Comparison of ENCODE assay signal across 10 cellular contexts in genomic region chr6:35363293-35363750, GRCh38. TPM values are rescaled to one million over a fixed set of nuclear protein-coding genes. Genes with fewer than 3 reads are reported as not detected.
A peak's percentile ranks its signal among the peaks of the same experiment; 100 is the strongest.
DNase-seq lines count a peak whose midpoint lies in the region; ATAC-seq and TF ChIP-seq lines count a peak whose summit lies in the region.
"Had no signal": no experiment of that assay in that cellular context is flagged by ENCODE, and none has a peak within 500 bp of the region (broad histone marks: within the 10 kb centered on the region; RNA-seq: fewer than 3 reads in every experiment).

No MANE protein-coding gene starts in this region.

- H4K20me1 ChIP-seq in SK-N-SH (ENCODE audit: insufficient read depth): no peaks in the 10 kb centered on the region; the same call in 1 of the 2 replicates

- ATAC-seq in heart right ventricle (peak in 7 of 8 donors; percentile 20 to 77 (median 60)), GM19395 (IDR thresholded peaks at IDR 0.05; ENCODE audit: unreplicated experiment) (no peak), GM18517 (IDR thresholded peaks at IDR 0.05; ENCODE audit: unreplicated experiment) (no peak)
- ATAC-seq in stimulated activated memory B cell treated with anti-CD40 and anti-IgM and Interleukin-4, amounts not matched to agents 10 μg/mL and 1 μg/mL and 100 μg/mL, for 72 hours: no peak
- ATAC-seq: body of pancreas had no signal

- CTCF ChIA-PET in SK-N-SH (lab: Yijun Ruan, JAX): interaction anchor here (0.6 to 1.2 kb wide), 4 partner anchors 22 to 89 kb away, joined by 3 to 6 read pairs (median 4); partner anchors contain the start of gene FANCE

- no peak overlapping the region for H2AFZ ChIP-seq in SK-N-SH (ENCODE audit: low read depth)

- H3K36me3 ChIP-seq in SK-N-SH (replicated peaks in 1 of 2; ENCODE audit: control insufficient read depth in 1 of 2, insufficient read depth in 2 of 2, low read length in 1 of 2): no peaks in the 10 kb centered on the region
- peaks cover 0 to 9% (median 0%) of the 10 kb centered on the region in 9 donors for H3K36me3 ChIP-seq in heart right ventricle
- H3K36me3 ChIP-seq: uterus had no signal

- TF ChIP-seq CTCF in SK-N-SH (IDR thresholded peaks at IDR 0.05) (no peak), heart right ventricle (IDR thresholded peaks at IDR 0.05) (no peak)

- no peak overlapping the region for H3K4me3 Mint-ChIP-seq in stimulated activated memory B cell treated with anti-CD40 and anti-IgM and Interleukin-4, amounts not matched to agents 10 μg/mL and 1 μg/mL and 100 μg/mL, for 72 hours
- H3K4me3 Mint-ChIP-seq in activated T-helper 2 cell treated with anti-CD3 and anti-CD28 coated beads, Interferon-gamma antibody, Interleukin-2, Interleukin-4, amounts not matched to agents 10 μg/mL and 5 μg/mL and 100 μg/mL, durations not matched to agents 14 hours and 24 hours and 36 hours (ENCODE audit: low read depth): no peak overlapping the region

- peaks cover 3% of the 10 kb centered on the region for H3F3A ChIP-seq in SK-N-SH (replicated peaks; ENCODE audit: insufficient read depth)

- 0 out of 2 replicates have a peak, but pooled peaks have one; percentile 1 for TF ChIP-seq RAD21 in SK-N-SH (IDR thresholded peaks at IDR 0.05; ENCODE audit: low read length)

- peak overlapping the region in 1 of 2 experiments; percentile 51; a peak in 1 of 4 replicates for H3K27ac ChIP-seq in SK-N-SH (ENCODE audit: low read depth in 2 of 2, low read length in 1 of 2)
- peak overlapping the region in 9 of 10 donors; percentile 25 to 80 (median 60) for H3K27ac ChIP-seq in heart right ventricle
- H3K27ac ChIP-seq: body of pancreas, uterus had no signal

- no peaks in the 10 kb centered on the region for H3K27me3 Mint-ChIP-seq in stimulated activated memory B cell treated with anti-CD40 and anti-IgM and Interleukin-4, amounts not matched to agents 10 μg/mL and 1 μg/mL and 100 μg/mL, for 72 hours
- no peaks in the 10 kb centered on the region for H3K27me3 Mint-ChIP-seq in activated T-helper 2 cell treated with anti-CD3 and anti-CD28 coated beads, Interferon-gamma antibody, Interleukin-2, Interleukin-4, amounts not matched to agents 10 μg/mL and 5 μg/mL and 100 μg/mL, durations not matched to agents 14 hours and 24 hours and 36 hours (ENCODE audit: low read depth)

- H3K9me2 ChIP-seq in SK-N-SH: no peaks in the 10 kb centered on the region

- intact Hi-C loops in heart right ventricle (cut with DNase I): no loop called here
- intact Hi-C loops in activated T-helper 2 cell treated with anti-CD3 and anti-CD28 coated beads, Interferon-gamma antibody, Interleukin-2, Interleukin-4, amounts not matched to agents 10 μg/mL and 5 μg/mL and 100 μg/mL, durations not matched to agents 14 hours and 24 hours and 36 hours (cut with micrococcal nuclease): no loop called here

- H3K9ac ChIP-seq in SK-N-SH: no peak overlapping the region

- peaks cover 41% of the 10 kb centered on the region for H3K79me2 ChIP-seq in SK-N-SH (ENCODE audit: insufficient read depth)

- H3K36me3 Mint-ChIP-seq in stimulated activated memory B cell treated with anti-CD40 and anti-IgM and Interleukin-4, amounts not matched to agents 10 μg/mL and 1 μg/mL and 100 μg/mL, for 72 hours: peaks cover 26% of the 10 kb centered on the region
- H3K36me3 Mint-ChIP-seq in activated T-helper 2 cell treated with anti-CD3 and anti-CD28 coated beads, Interferon-gamma antibody, Interleukin-2, Interleukin-4, amounts not matched to agents 10 μg/mL and 5 μg/mL and 100 μg/mL, durations not matched to agents 14 hours and 24 hours and 36 hours (ENCODE audit: low read depth): peaks cover 28% of the 10 kb centered on the region

- no peak for TF ChIP-seq EP300 in SK-N-SH (IDR thresholded peaks at IDR 0.05; ENCODE audit: borderline replicate concordance in 1 of 2, low read depth in 1 of 2, low read length in 1 of 2)

- DNase-seq in NCI-H82 (lab: John Stamatoyannopoulos, UW) (peak; percentile 46), NCI-H82 treated with DMSO at 0.1 percent for 48 hours (lab: John Stamatoyannopoulos, UW; ENCODE audit: unreplicated experiment) (no peak), SK-N-SH (peak; percentile 68), heart right ventricle (peak in 1 of 2 donors; percentile 44)
- no peak for DNase-seq in activated T-helper 2 cell treated with anti-CD3 and anti-CD28 coated beads, Interferon-gamma antibody, Interleukin-2, Interleukin-4, amounts not matched to agents 10 μg/mL and 5 μg/mL and 100 μg/mL, durations not matched to agents 14 hours and 24 hours and 36 hours (ENCODE audit: low spot score)
- DNase-seq: uterus had no signal

- H3K4me1 Mint-ChIP-seq in stimulated activated memory B cell treated with anti-CD40 and anti-IgM and Interleukin-4, amounts not matched to agents 10 μg/mL and 1 μg/mL and 100 μg/mL, for 72 hours: peaks cover 71% of the 10 kb centered on the region
- peaks cover 24% of the 10 kb centered on the region for H3K4me1 Mint-ChIP-seq in activated T-helper 2 cell treated with anti-CD3 and anti-CD28 coated beads, Interferon-gamma antibody, Interleukin-2, Interleukin-4, amounts not matched to agents 10 μg/mL and 5 μg/mL and 100 μg/mL, durations not matched to agents 14 hours and 24 hours and 36 hours (ENCODE audit: low read depth)

- peaks cover 20 to 43% of the 10 kb centered on the region in 2 experiments; a peak in 2 of 4 replicates for H3K4me1 ChIP-seq in SK-N-SH (ENCODE audit: control insufficient read depth in 1 of 2, insufficient read depth in 2 of 2, low read depth in 1 of 2, low read length in 1 of 2)
- H3K4me1 ChIP-seq in heart right ventricle: peaks cover 14 to 65% (median 52%) of the 10 kb centered on the region in 9 donors
- H3K4me1 ChIP-seq: uterus had no signal

- H3K4me3 ChIP-seq in SK-N-SH (ENCODE audit: low read depth in 2 of 2, low read length in 1 of 2) (no peak overlapping the region), heart right ventricle (no peak overlapping the region)
- H3K4me3 ChIP-seq: body of pancreas, uterus had no signal

- POLR2A ChIA-PET in SK-N-SH (lab: Yijun Ruan, JAX): no interaction called here

- no peak overlapping the region for H3K4me2 ChIP-seq in SK-N-SH

- no peaks in the 10 kb centered on the region for H3K9me3 Mint-ChIP-seq in stimulated activated memory B cell treated with anti-CD40 and anti-IgM and Interleukin-4, amounts not matched to agents 10 μg/mL and 1 μg/mL and 100 μg/mL, for 72 hours
- H3K9me3 Mint-ChIP-seq in activated T-helper 2 cell treated with anti-CD3 and anti-CD28 coated beads, Interferon-gamma antibody, Interleukin-2, Interleukin-4, amounts not matched to agents 10 μg/mL and 5 μg/mL and 100 μg/mL, durations not matched to agents 14 hours and 24 hours and 36 hours: no peaks in the 10 kb centered on the region

- H3K27me3 ChIP-seq in SK-N-SH (ENCODE audit: insufficient read depth) (no peaks in the 10 kb centered on the region), heart right ventricle (no peaks in the 10 kb centered on the region)
- H3K27me3 ChIP-seq: body of pancreas, uterus had no signal

- peak overlapping the region; percentile 5 for H3K27ac Mint-ChIP-seq in stimulated activated memory B cell treated with anti-CD40 and anti-IgM and Interleukin-4, amounts not matched to agents 10 μg/mL and 1 μg/mL and 100 μg/mL, for 72 hours
- no peak overlapping the region for H3K27ac Mint-ChIP-seq in activated T-helper 2 cell treated with anti-CD3 and anti-CD28 coated beads, Interferon-gamma antibody, Interleukin-2, Interleukin-4, amounts not matched to agents 10 μg/mL and 5 μg/mL and 100 μg/mL, durations not matched to agents 14 hours and 24 hours and 36 hours

- H3K9me3 ChIP-seq in SK-N-SH: no peaks in the 10 kb centered on the region
- no peaks in the 10 kb centered on the region for H3K9me3 ChIP-seq in heart right ventricle
- H3K9me3 ChIP-seq: body of pancreas, uterus had no signal

- 91% methylated on average over 9 of the region's 10 CpGs for WGBS in SK-N-SH (ENCODE audit: low lambda C conversion rate)
- 38 to 51% methylated on average over 10 of the region's 10 CpGs for WGBS in heart right ventricle, 2 donors

TF ChIP-seq in SK-N-SH, 30 proteins besides CTCF, POLR2A, EP300 and RAD21:
- TF ChIP-seq GABPA (IDR thresholded peaks at IDR 0.05; ENCODE audit: low read depth): no peak
- no peak for TF ChIP-seq GATA2 (CRISPR knock-in tag; IDR thresholded peaks at IDR 0.05)
- peak; percentile 49; the same call in 1 of the 2 replicates for TF ChIP-seq MXI1 (IDR thresholded peaks at IDR 0.05; ENCODE audit: low read depth, low read length)

RNA-seq across cellular contexts. Expression of gene PPARD, which starts 21.0 kb away (rescaled TPM):
- polyA plus RNA-seq in SK-N-SH (2012; rRNA removed): 11.5 and 13.3 TPM in 2 replicates
- polyA plus RNA-seq in SK-N-SH (2012; cell fraction: cytosol; rRNA removed): 6.0 and 9.4 TPM in 2 replicates
- 19.3 and 20.2 TPM in 2 replicates for polyA plus RNA-seq in SK-N-SH (2012; cell fraction: nucleus; rRNA removed)
- 10 to 100 TPM; 12.9 to 21.0 (median 13.9) TPM for total RNA-seq in heart right ventricle
- 10 to 100 TPM; 13.5 to 15.3 TPM for polyA plus RNA-seq in heart right ventricle
- total RNA-seq in activated T-helper 2 cell treated with anti-CD3 and anti-CD28 coated beads, Interferon-gamma antibody, Interleukin-2, Interleukin-4, amounts not matched to agents 10 μg/mL and 5 μg/mL and 100 μg/mL, durations not matched to agents 14 hours and 24 hours and 36 hours: 27.1 and 29.1 TPM in 2 replicates

Comparison
In these comparisons a context has a peak if more than half of its experiments do, and no peak if none do; other contexts are left out.
1. DNase-seq: peak in NCI-H82 (single experiment) and SK-N-SH (single experiment); none in NCI-H82 treated with DMSO at 0.1 percent for 48 hours (single experiment) and activated T-helper 2 cell treated with anti-CD3 and anti-CD28 coated beads, Interferon-gamma antibody, Interleukin-2, Interleukin-4, amounts not matched to agents 10 μg/mL and 5 μg/mL and 100 μg/mL, durations not matched to agents 14 hours and 24 hours and 36 hours (single experiment).
2. ATAC-seq: peak in heart right ventricle (7 of 8); none in stimulated activated memory B cell treated with anti-CD40 and anti-IgM and Interleukin-4, amounts not matched to agents 10 μg/mL and 1 μg/mL and 100 μg/mL, for 72 hours (single experiment), GM19395 (single experiment) and GM18517 (single experiment).